In genomic region chrX:155235891-155236290, GRCh38 we compare ENCODE assay signal across 22 cellular contexts. TPM values are rescaled to one million over a fixed set of nuclear protein-coding genes. Genes with fewer than 3 reads are reported as not detected.
DNase-seq lines count a peak whose midpoint lies in the region; ATAC-seq, FAIRE-seq and TF ChIP-seq lines count a peak whose summit lies in the region.
"Had no signal": no experiment of that assay in that cellular context is flagged by ENCODE, and none has a peak within 500 bp of the region (broad histone marks: within the 10 kb centered on the region; RNA-seq: fewer than 3 reads in every experiment).

No MANE protein-coding gene starts in this region.

- H3K9me3 Mint-ChIP-seq in astrocyte (ENCODE audit: unreplicated experiment): no peaks in the 10 kb centered on the region
- H3K9me3 Mint-ChIP-seq: CD4-positive, alpha-beta T cell; GM23338 had no signal

- H3K27ac ChIP-seq in mammary epithelial cell (ENCODE audit: insufficient read depth, low read depth, low read length) (no peak overlapping the region), breast epithelium (no peak overlapping the region), astrocyte (ENCODE audit: low read depth, low read length) (no peak overlapping the region)
- H3K27ac ChIP-seq: SK-N-MC had no signal

- peak; percentile 89 for FAIRE-seq in astrocyte (lab: Jason Lieb, UNC)
- FAIRE-seq: A204.1, GM12878, GM19239 had no signal

- no peaks in the 10 kb centered on the region for H3K27me3 Mint-ChIP-seq in astrocyte (ENCODE audit: low read depth, unreplicated experiment)
- H3K27me3 Mint-ChIP-seq: CD4-positive, alpha-beta T cell had no signal

- dilution Hi-C loops in mammary epithelial cell (cut with HindIII; ENCODE audit: low sequenced_read_pairs): no loop called here

- H3K27me3 ChIP-seq in mammary epithelial cell (ENCODE audit: insufficient read depth, low read length): no peaks in the 10 kb centered on the region
- H3K27me3 ChIP-seq in breast epithelium: no peaks in the 10 kb centered on the region
- H3K27me3 ChIP-seq in astrocyte (ENCODE audit: insufficient read depth, low read length): no peaks in the 10 kb centered on the region

- H3K79me2 ChIP-seq in mammary epithelial cell (ENCODE audit: insufficient read depth, low read length) (peaks cover 18% of the 10 kb centered on the region), astrocyte (ENCODE audit: insufficient read depth, low read length) (peaks cover 8% of the 10 kb centered on the region)

- H3K9me3 ChIP-seq in mammary epithelial cell (replicated peaks; ENCODE audit: insufficient read depth, low read length) (no peaks in the 10 kb centered on the region), breast epithelium (no peaks in the 10 kb centered on the region), astrocyte (ENCODE audit: insufficient read depth, low read depth, low read length) (no peaks in the 10 kb centered on the region)
- H3K9me3 ChIP-seq: Caco-2 had no signal

- H4K20me1 ChIP-seq in mammary epithelial cell (ENCODE audit: insufficient read depth, low read length) (no peaks in the 10 kb centered on the region), astrocyte (ENCODE audit: insufficient read depth, low read length) (peaks cover 7% of the 10 kb centered on the region)

- no peak for TF ChIP-seq CTCF in mammary epithelial cell (conservative IDR thresholded peaks at IDR 0.05 in 1 of 2, IDR thresholded peaks at IDR 0.05 in 1 of 2; ENCODE audit: extremely low read depth in 1 of 2, insufficient read depth in 1 of 2, low read depth in 1 of 2, low read length in 2 of 2)
- no peak for TF ChIP-seq CTCF in breast epithelium (IDR thresholded peaks at IDR 0.05)
- no peak for TF ChIP-seq CTCF in astrocyte (IDR thresholded peaks at IDR 0.05; ENCODE audit: insufficient read depth, low read depth, low read length)
- no peak for TF ChIP-seq CTCF in GM10248 (IDR thresholded peaks at IDR 0.05; ENCODE audit: control extremely low read depth, extremely low read depth, low read depth, missing control alignments)

- H3K4me2 ChIP-seq in mammary epithelial cell (ENCODE audit: insufficient read depth, low read depth, low read length) (no peak overlapping the region), astrocyte (ENCODE audit: low read length) (no peak overlapping the region)
- H3K4me2 ChIP-seq: GM23338 had no signal

- ATAC-seq in HG02678 (IDR thresholded peaks at IDR 0.05; ENCODE audit: unreplicated experiment): no peak
- ATAC-seq: GM12878, GM23338, HCT116 had no signal

- H3K4me1 Mint-ChIP-seq in astrocyte (ENCODE audit: low read depth, unreplicated experiment): peaks cover 7% of the 10 kb centered on the region

- TF ChIP-seq POLR2A in breast epithelium (IDR thresholded peaks at IDR 0.05): no peak

- H3K4me3 Mint-ChIP-seq in astrocyte (ENCODE audit: unreplicated experiment): no peak overlapping the region
- H3K4me3 Mint-ChIP-seq: CD4-positive, alpha-beta T cell; GM23338 had no signal

- H3K36me3 ChIP-seq in mammary epithelial cell (ENCODE audit: insufficient read depth, low read length): no peaks in the 10 kb centered on the region
- peaks cover 1% of the 10 kb centered on the region for H3K36me3 ChIP-seq in breast epithelium
- peaks cover 3% of the 10 kb centered on the region for H3K36me3 ChIP-seq in astrocyte (ENCODE audit: insufficient read depth, low read length)

- POLR2A ChIA-PET in GM10248 (lab: Yijun Ruan, JAX): no interaction called here

- BruUV-seq in mammary epithelial cell (replicated peaks; lab: Mats Ljungman, UMichigan): no TSS peak

- no peak overlapping the region for H3K27ac Mint-ChIP-seq in astrocyte (ENCODE audit: unreplicated experiment)
- H3K27ac Mint-ChIP-seq: CD4-positive, alpha-beta T cell; GM23338 had no signal

- H3K9ac ChIP-seq in mammary epithelial cell (ENCODE audit: insufficient read depth, low read length): no peak overlapping the region
- H3K9ac ChIP-seq in astrocyte (ENCODE audit: low read length): no peak overlapping the region

- peaks cover 6% of the 10 kb centered on the region for H3K36me3 Mint-ChIP-seq in astrocyte (ENCODE audit: low read depth, unreplicated experiment)

- H3K4me3 ChIP-seq in mammary epithelial cell (replicated peaks in 1 of 3; ENCODE audit: insufficient read depth in 1 of 3, low read depth in 2 of 3, low read length in 3 of 3) (no peak overlapping the region), breast epithelium (no peak overlapping the region), astrocyte (ENCODE audit: insufficient read depth, low read depth, low read length) (no peak overlapping the region)
- H3K4me3 ChIP-seq: GM12878, GM23338, SK-N-MC had no signal

- in situ Hi-C loops in mammary epithelial cell (cut with MboI; ENCODE audit: low sequenced_read_pairs in 2 of 2): no loop called here

- H3K4me1 ChIP-seq in mammary epithelial cell (ENCODE audit: insufficient read depth, low read length) (peaks cover 7% of the 10 kb centered on the region), breast epithelium (no peaks in the 10 kb centered on the region), astrocyte (ENCODE audit: insufficient read depth, low read length) (no peaks in the 10 kb centered on the region)
- H3K4me1 ChIP-seq: Caco-2 had no signal

- CTCF ChIA-PET in mammary epithelial cell (lab: Charles Lee; ENCODE audit: low non-redundant PET): no interaction called here
- CTCF ChIA-PET in GM10248 (lab: Yijun Ruan, JAX): interaction anchor here (1.4 kb wide), 1 partner anchor 189 kb away, joined by 3 read pairs; no protein-coding TSS in a partner anchor

- H2AFZ ChIP-seq in mammary epithelial cell (ENCODE audit: low read depth, low read length) (no peak overlapping the region), astrocyte (ENCODE audit: low read depth, low read length) (no peak overlapping the region)
- H2AFZ ChIP-seq: GM23338 had no signal

- intact Hi-C loops in mammary epithelial cell (cut with micrococcal nuclease) (no loop called here), breast epithelium (cut with DNase I; ENCODE audit: low total_unique reads) (loop anchor here (2.0 kb wide), 1 partner anchor 45 kb away; no protein-coding TSS in a partner anchor)

- peak; percentile 4 for DNase-seq in mammary epithelial cell
- no peak for DNase-seq in breast epithelium (ENCODE audit: low spot score in 2 of 2)
- no peak for DNase-seq in astrocyte (ENCODE audit: low read depth)
- peak; percentile 29 for DNase-seq in iris pigment epithelial cell (ENCODE audit: low read depth)
- no peak for DNase-seq in NCI-H524 treated with DMSO at 0.1 percent for 48 hours (lab: John Stamatoyannopoulos, UW)
- DNase-seq in GM10248 (ENCODE audit: extremely low spot score): no peak
- DNase-seq: CD4-positive, alpha-beta T cell; GF-D8; KBM-7; MV-4-11; NCI-H1417; NCI-H187 treated with DMSO at 0.1 percent for 48 hours; NCI-H226; NCI-H524 had no signal

RNA-seq across cellular contexts. Expression of gene VBP1, which starts 19.6 kb away (rescaled TPM):
- total RNA-seq in mammary epithelial cell (10 to 100 TPM; 42.2 to 51.3 TPM), breast epithelium (10 to 100 TPM; 29.1 to 30.7 (median 29.8) TPM), astrocyte (41.4 and 52.3 TPM in 2 replicates)
- 28.1 TPM for polyA plus RNA-seq in mammary epithelial cell
- polyA minus RNA-seq in mammary epithelial cell: 1.6 TPM

RNA-seq across cellular contexts. Expression of gene RAB39B, which starts 28.4 kb away (rescaled TPM):
- total RNA-seq in mammary epithelial cell (1 to 10 TPM; 2.7 to 5.4 TPM), breast epithelium (1 to 10 TPM in 1 of 3 donors, under 1 TPM in 2; 0.32 to 1.3 (median 0.73) TPM), astrocyte (1.5 and 2.0 TPM in 2 replicates)
- 0.60 TPM for polyA plus RNA-seq in mammary epithelial cell
- not detected for polyA minus RNA-seq in mammary epithelial cell

Comparison
In these comparisons a context has a peak if more than half of its experiments do, and no peak if none do; other contexts are left out.
1. DNase-seq: peak in mammary epithelial cell (single experiment) and iris pigment epithelial cell (single experiment); none in breast epithelium (0 of 2), astrocyte (single experiment), NCI-H524 treated with DMSO at 0.1 percent for 48 hours (single experiment) and GM10248 (single experiment).